Comparison of ENCODE assay signal across 1 cellular context in genomic region chr7:22647451-22648257, GRCh38.
TF ChIP-seq lines count a peak whose summit lies in the region.

No MANE protein-coding gene starts in this region.

TF ChIP-seq in K562, 482 proteins besides CTCF, POLR2A, EP300 and RAD21 (continued from another document and continues in another):
- TF ChIP-seq CHD2 (IDR thresholded peaks at IDR 0.05; ENCODE audit: low read depth, low read length), result no peak
- TF ChIP-seq EHMT2 (IDR thresholded peaks at IDR 0.05), result peak; percentile 77; the same call in 1 of the 2 replicates
- no peak for TF ChIP-seq ZNF57 (CRISPR knock-in tag; IDR thresholded peaks at IDR 0.05)
- TF ChIP-seq ETV6 (IDR thresholded peaks at IDR 0.05; ENCODE audit: borderline replicate concordance in 1 of 2, low read depth in 2 of 2, low read length in 1 of 2), result no peak
- no peak for TF ChIP-seq ETV6 (CRISPR knock-in tag; IDR thresholded peaks at IDR 0.05; ENCODE audit: borderline replicate concordance)
- TF ChIP-seq ZNF655 (CRISPR knock-in tag; IDR thresholded peaks at IDR 0.05), result no peak
- TF ChIP-seq MYNN (IDR thresholded peaks at IDR 0.05), result peak; percentile 73; the same call in 1 of the 2 replicates
- TF ChIP-seq MYNN (CRISPR knock-in tag; IDR thresholded peaks at IDR 0.05), result no peak
- no peak for TF ChIP-seq ZNF707 (CRISPR knock-in tag; conservative IDR thresholded peaks at IDR 0.05)
- no peak for TF ChIP-seq HOMEZ (CRISPR knock-in tag; IDR thresholded peaks at IDR 0.05)
- no peak for TF ChIP-seq CXXC5 (CRISPR knock-in tag; IDR thresholded peaks at IDR 0.05)
- TF ChIP-seq ZNF274 (IDR thresholded peaks at IDR 0.05; ENCODE audit: borderline replicate concordance, low read depth, low read length), result no peak
- no peak for TF ChIP-seq MXD1 (CRISPR knock-in tag; IDR thresholded peaks at IDR 0.05; ENCODE audit: borderline replicate concordance, poor library complexity, severe bottlenecking)
- no peak for TF ChIP-seq POU5F1 (IDR thresholded peaks at IDR 0.05; ENCODE audit: borderline replicate concordance, low read depth, low read length, partially characterized antibody)
- TF ChIP-seq ARID1B (IDR thresholded peaks at IDR 0.05), result peak; percentile 92
- TF ChIP-seq PURB (CRISPR knock-in tag; IDR thresholded peaks at IDR 0.05; ENCODE audit: low read depth), result no peak
- 0 out of 2 replicates have a peak, but pooled peaks have one; percentile 17 for TF ChIP-seq MAFF (IDR thresholded peaks at IDR 0.05; ENCODE audit: low read length)
- TF ChIP-seq ZNF121 (CRISPR knock-in tag; conservative IDR thresholded peaks at IDR 0.05), result no peak
- TF ChIP-seq KAT7 (CRISPR knock-in tag; IDR thresholded peaks at IDR 0.05; ENCODE audit: borderline replicate concordance), result no peak
- TF ChIP-seq ZNF239 (CRISPR knock-in tag; IDR thresholded peaks at IDR 0.05), result no peak
- TF ChIP-seq ETV1 (tag; conservative IDR thresholded peaks at IDR 0.05; ENCODE audit: low read depth), result no peak
- peak; percentile 22; the same call in 1 of the 2 replicates for TF ChIP-seq MBD2 (IDR thresholded peaks at IDR 0.05; ENCODE audit: borderline replicate concordance, low read depth)
- no peak for TF ChIP-seq SRSF1 (IDR thresholded peaks at IDR 0.05; ENCODE audit: low read depth, low read length)
- no peak for TF ChIP-seq SIX5 (IDR thresholded peaks at IDR 0.05; ENCODE audit: borderline replicate concordance in 1 of 2, insufficient read depth in 1 of 2, low read depth in 1 of 2, low read length in 2 of 2)
- peak; percentile 76; the same call in 1 of the 2 replicates for TF ChIP-seq ZNF75A (CRISPR knock-in tag; IDR thresholded peaks at IDR 0.05)
- peak; percentile 100 for TF ChIP-seq ZNF445 (CRISPR knock-in tag; IDR thresholded peaks at IDR 0.05; ENCODE audit: low read depth)
- TF ChIP-seq ZNF398 (CRISPR knock-in tag; IDR thresholded peaks at IDR 0.05), result no peak
- TF ChIP-seq NKRF (IDR thresholded peaks at IDR 0.05; ENCODE audit: borderline replicate concordance), result no peak
- TF ChIP-seq TARDBP (IDR thresholded peaks at IDR 0.05), result no peak
- TF ChIP-seq RBM22 (IDR thresholded peaks at IDR 0.05; ENCODE audit: low read depth, low read length, poor library complexity, severe bottlenecking), result no peak
- TF ChIP-seq ZNF584 (CRISPR knock-in tag; IDR thresholded peaks at IDR 0.05; ENCODE audit: low read depth), result no peak
- no peak for TF ChIP-seq FOXO4 (CRISPR knock-in tag; IDR thresholded peaks at IDR 0.05)
- no peak for TF ChIP-seq NR2C2 (CRISPR knock-in tag; IDR thresholded peaks at IDR 0.05)
- TF ChIP-seq NR2C2 (tag; IDR thresholded peaks at IDR 0.05), result no peak
- no peak for TF ChIP-seq ATF4 (CRISPR knock-in tag; IDR thresholded peaks at IDR 0.05)
- peak; percentile 76 for TF ChIP-seq MGA (IDR thresholded peaks at IDR 0.05)
- no peak for TF ChIP-seq U2AF1 (optimal IDR thresholded peaks at IDR 0.05; ENCODE audit: low read depth, low read length)
- TF ChIP-seq USF1 (CRISPR knock-in tag; IDR thresholded peaks at IDR 0.05), result no peak
- TF ChIP-seq RUNX1 (IDR thresholded peaks at IDR 0.05; ENCODE audit: low read depth), result no peak
- no peak for TF ChIP-seq GATAD2A (IDR thresholded peaks at IDR 0.05)
- no peak for TF ChIP-seq SUPT5H (IDR thresholded peaks at IDR 0.05)
- TF ChIP-seq RFX1 (IDR thresholded peaks at IDR 0.05), result peak; percentile 18; the same call in 1 of the 2 replicates
